10 cellular contexts compared by ENCODE assay signal in genomic region chr4:78568640-78569261, GRCh38. TPM values are rescaled to one million over a fixed set of nuclear protein-coding genes. Genes with fewer than 3 reads are reported as not detected.
DNase-seq lines count a peak whose midpoint lies in the region; ATAC-seq and TF ChIP-seq lines count a peak whose summit lies in the region.
"Had no signal": no experiment of that assay in that cellular context is flagged by ENCODE, and none has a peak within 500 bp of the region (broad histone marks: within the 10 kb centered on the region; RNA-seq: fewer than 3 reads in every experiment).

No MANE protein-coding gene starts in this region.

- H3K9me3 ChIP-seq in mammary epithelial cell (replicated peaks; ENCODE audit: insufficient read depth, low read length), result no peaks in the 10 kb centered on the region

- H3K4me1 Mint-ChIP-seq in progenitor cell of endocrine pancreas (ENCODE audit: low read depth), result peaks cover 52% of the 10 kb centered on the region
- H3K4me1 Mint-ChIP-seq: activated B cell treated with CpG ODN at 0.5 μM for 24 hours had no signal

- peak overlapping the region; percentile 97 for H3K27ac Mint-ChIP-seq in progenitor cell of endocrine pancreas
- H3K27ac Mint-ChIP-seq: activated B cell treated with CpG ODN at 0.5 μM for 24 hours had no signal

- H3K4me2 ChIP-seq in mammary epithelial cell (ENCODE audit: insufficient read depth, low read depth, low read length), result peak overlapping the region; percentile 62

- no peak overlapping the region for H2AFZ ChIP-seq in mammary epithelial cell (ENCODE audit: low read depth, low read length)

- peak overlapping the region; percentile 35 for H3K9ac ChIP-seq in mammary epithelial cell (ENCODE audit: insufficient read depth, low read length)

- H3K27me3 ChIP-seq in mammary epithelial cell (ENCODE audit: insufficient read depth, low read length), result no peaks in the 10 kb centered on the region

- H3K36me3 ChIP-seq in mammary epithelial cell (ENCODE audit: insufficient read depth, low read length), result peaks cover 21% of the 10 kb centered on the region

- peaks cover 69% of the 10 kb centered on the region for H3K79me2 ChIP-seq in mammary epithelial cell (ENCODE audit: insufficient read depth, low read length)

- peaks cover 67% of the 10 kb centered on the region for H3K4me1 ChIP-seq in mammary epithelial cell (ENCODE audit: insufficient read depth, low read length)

- peaks cover 25% of the 10 kb centered on the region for H3K36me3 Mint-ChIP-seq in progenitor cell of endocrine pancreas (ENCODE audit: insufficient read depth)

- no peaks in the 10 kb centered on the region for H4K20me1 ChIP-seq in mammary epithelial cell (ENCODE audit: insufficient read depth, low read length)

- no peaks in the 10 kb centered on the region for H3K9me3 Mint-ChIP-seq in progenitor cell of endocrine pancreas (ENCODE audit: low read depth)
- H3K9me3 Mint-ChIP-seq: activated B cell treated with CpG ODN at 0.5 μM for 24 hours had no signal

- no TSS peak for BruUV-seq in mammary epithelial cell (replicated peaks; lab: Mats Ljungman, UMichigan)

- CTCF ChIA-PET in mammary epithelial cell (lab: Charles Lee; ENCODE audit: low non-redundant PET), result interaction anchor here (0.5 kb wide), 1 partner anchor 509 kb away, joined by 5 read pairs; no protein-coding TSS in a partner anchor

- H3K4me3 ChIP-seq in mammary epithelial cell (replicated peaks in 1 of 3; ENCODE audit: insufficient read depth in 1 of 3, low read depth in 2 of 3, low read length in 3 of 3), result no peak overlapping the region
- H3K4me3 ChIP-seq: skin epidermis had no signal

- WGBS in mammary epithelial cell (ENCODE audit: low coverage, missing lambda C conversion rate), result 42% methylated on average over 3 of the region's 3 CpGs

- peak; percentile 56 for ATAC-seq in GM19023 (IDR thresholded peaks at IDR 0.05; ENCODE audit: unreplicated experiment)
- peak; percentile 75 for ATAC-seq in HG02981 (IDR thresholded peaks at IDR 0.05; ENCODE audit: unreplicated experiment)
- ATAC-seq in activated CD4-positive, CD25-positive, alpha-beta regulatory T cell treated with anti-CD3 and anti-CD28 coated beads, Interleukin-2, amount 50 U/mL, for 24 hours, result no peak

- H3K27ac ChIP-seq in mammary epithelial cell (ENCODE audit: insufficient read depth, low read depth, low read length) (peak overlapping the region; percentile 97), substantia nigra (ENCODE audit: low read depth, low read length, poor library complexity, severe bottlenecking) (no peak overlapping the region)

- no peak overlapping the region for H3K4me3 Mint-ChIP-seq in progenitor cell of endocrine pancreas (ENCODE audit: low read depth)
- H3K4me3 Mint-ChIP-seq: activated B cell treated with CpG ODN at 0.5 μM for 24 hours had no signal

- DNase-seq in mammary epithelial cell (no peak), progenitor cell of endocrine pancreas (ENCODE audit: low spot score, unreplicated experiment) (no peak), substantia nigra (lab: John Stamatoyannopoulos, UW) (no peak), NCI-H446 treated with DMSO at 0.1 percent for 48 hours (lab: John Stamatoyannopoulos, UW) (no peak), NCI-H2196 treated with DMSO at 0.1 percent for 48 hours (lab: John Stamatoyannopoulos, UW; ENCODE audit: unreplicated experiment) (no peak)
- DNase-seq: activated B cell treated with CpG ODN at 0.5 μM for 24 hours had no signal

- dilution Hi-C loops in mammary epithelial cell (cut with HindIII; ENCODE audit: low sequenced_read_pairs), result loop anchor here (5.0 kb wide), 1 partner anchor 36 kb away; no protein-coding TSS in a partner anchor

- no peaks in the 10 kb centered on the region for H3K27me3 Mint-ChIP-seq in progenitor cell of endocrine pancreas

- intact Hi-C loops in mammary epithelial cell (cut with micrococcal nuclease), result loop anchor here (1.0 to 2.0 kb wide), 2 partner anchors 16 to 510 kb away; no protein-coding TSS in a partner anchor

- in situ Hi-C loops in mammary epithelial cell (cut with MboI; ENCODE audit: low sequenced_read_pairs in 2 of 2), result no loop called here

- no peak for TF ChIP-seq CTCF in mammary epithelial cell (conservative IDR thresholded peaks at IDR 0.05 in 1 of 2, IDR thresholded peaks at IDR 0.05 in 1 of 2; ENCODE audit: extremely low read depth in 1 of 2, insufficient read depth in 1 of 2, low read depth in 1 of 2, low read length in 2 of 2)
- no peak for TF ChIP-seq CTCF in progenitor cell of endocrine pancreas (IDR thresholded peaks at IDR 0.05; ENCODE audit: unreplicated experiment)

RNA-seq across cellular contexts. Expression of gene ANXA3, which starts 17.2 kb away (rescaled TPM):
- total RNA-seq in mammary epithelial cell (100 to 1,000 TPM; 325 to 422 TPM), progenitor cell of endocrine pancreas (108 and 123 TPM in 2 replicates)
- 329 TPM for polyA plus RNA-seq in mammary epithelial cell
- polyA minus RNA-seq in mammary epithelial cell, result 452 TPM

Comparison
In these comparisons a context has a peak if more than half of its experiments do, and no peak if none do; other contexts are left out.
1. ATAC-seq: peak in GM19023 (single experiment) and HG02981 (single experiment); none in activated CD4-positive, CD25-positive, alpha-beta regulatory T cell treated with anti-CD3 and anti-CD28 coated beads, Interleukin-2, amount 50 U/mL, for 24 hours (0 of 2).